In the genomic region with DNA sequence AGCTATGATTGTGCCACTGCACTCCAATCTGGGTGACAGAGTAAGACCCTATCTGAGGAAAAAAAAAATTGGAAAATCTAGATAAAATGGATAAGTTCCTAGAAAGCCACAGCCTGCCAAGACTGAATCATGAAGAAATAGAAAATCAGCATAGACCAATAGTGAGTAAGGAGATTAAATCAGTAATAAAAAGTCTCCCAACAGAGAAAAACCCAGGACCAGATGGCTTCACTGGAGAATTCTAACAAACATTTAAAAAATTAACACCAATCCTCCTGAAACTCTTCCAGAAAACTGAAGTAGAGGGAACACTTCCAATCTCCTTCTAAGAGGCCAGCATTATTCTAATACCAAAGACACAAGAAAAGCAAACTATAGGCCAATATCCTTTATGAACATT, we compare ENCODE assay signal across 31 cellular contexts. TPM values are rescaled to one million over a fixed set of nuclear protein-coding genes. Genes with fewer than 3 reads are reported as not detected.
"Had no signal": no experiment of that assay in that cellular context is flagged by ENCODE, and none has a peak within 500 bp of the region (broad histone marks: within the 10 kb centered on the region; RNA-seq: fewer than 3 reads in every experiment).

No MANE protein-coding gene starts in this region.

- H3K27me3 Mint-ChIP-seq: activated CD4-positive, alpha-beta memory T cell treated with anti-CD3 and anti-CD28 coated beads for 36 hours; activated CD4-positive, alpha-beta T cell treated with anti-CD3 and anti-CD28 coated beads for 36 hours; activated CD4-positive, alpha-beta T cell treated with anti-CD3 and anti-CD28 coated beads, Interleukin-2, amount 10 ng/mL, durations not matched to agents 24 days and 14 days; activated CD8-positive, alpha-beta memory T cell treated with anti-CD3 and anti-CD28 coated beads, Interleukin-2, amount 10 ng/mL, durations not matched to agents 7 days and 5 days; central memory CD8-positive, alpha-beta T cell; effector memory CD8-positive, alpha-beta T cell had no signal

- H3K4me1 Mint-ChIP-seq: activated CD4-positive, alpha-beta T cell treated with anti-CD3 and anti-CD28 coated beads for 36 hours; activated naive CD4-positive, alpha-beta T cell treated with anti-CD3 and anti-CD28 coated beads, Interleukin-2, amount 10 ng/mL, durations not matched to agents 7 days and 5 days; activated naive CD8-positive, alpha-beta T cell treated with anti-CD3 and anti-CD28 coated beads, Interleukin-2, amount 10 ng/mL, durations not matched to agents 7 days and 5 days; central memory CD8-positive, alpha-beta T cell had no signal

- H3K27ac Mint-ChIP-seq: activated CD4-positive, alpha-beta memory T cell treated with anti-CD3 and anti-CD28 coated beads for 36 hours; activated CD4-positive, alpha-beta T cell treated with anti-CD3 and anti-CD28 coated beads for 36 hours; activated CD4-positive, alpha-beta T cell treated with anti-CD3 and anti-CD28 coated beads, Interleukin-2, amount 10 ng/mL, durations not matched to agents 24 days and 14 days; activated CD8-positive, alpha-beta memory T cell treated with anti-CD3 and anti-CD28 coated beads, Interleukin-2, amount 10 ng/mL, durations not matched to agents 7 days and 5 days; activated CD8-positive, alpha-beta T cell treated with anti-CD3 and anti-CD28 coated beads, Interleukin-2, amount 10 ng/mL, durations not matched to agents 7 days and 5 days; activated naive CD4-positive, alpha-beta T cell treated with anti-CD3 and anti-CD28 coated beads, Interleukin-2, amount 10 ng/mL, durations not matched to agents 7 days and 5 days; activated naive CD4-positive, alpha-beta T cell treated with anti-CD3 and anti-CD28 coated beads, Interleukin-2, amount 50 U/mL, for 72 hours; activated naive CD8-positive, alpha-beta T cell treated with anti-CD3 and anti-CD28 coated beads, Interleukin-2, amount 10 ng/mL, durations not matched to agents 7 days and 5 days; activated T-helper 1 cell treated with anti-CD3 and anti-CD28 coated beads, Interleukin-12 subunit alpha, Interleukin-12 subunit beta, Interleukin-2, Interleukin-4 antibody, amounts not matched to agents 30 ng/mL and 10 ng/mL and 1 ng/mL, durations not matched to agents 14 hours and 24 hours and 36 hours; effector memory CD8-positive, alpha-beta T cell had no signal

- DNase-seq: activated CD4-positive, alpha-beta memory T cell treated with anti-CD3 and anti-CD28 coated beads for 36 hours; activated CD4-positive, alpha-beta T cell treated with anti-CD3 and anti-CD28 coated beads for 36 hours; activated CD4-positive, alpha-beta T cell treated with anti-CD3 and anti-CD28 coated beads, Interleukin-2, amount 10 ng/mL, durations not matched to agents 24 days and 14 days; activated CD4-positive, CD25-positive, alpha-beta regulatory T cell; activated CD4-positive, CD25-positive, alpha-beta regulatory T cell treated with anti-CD3 and anti-CD28 coated beads, Interleukin-2, amount 50 U/mL, for 72 hours; activated CD8-positive, alpha-beta memory T cell treated with anti-CD3 and anti-CD28 coated beads, Interleukin-2, amount 10 ng/mL, durations not matched to agents 7 days and 5 days; activated CD8-positive, alpha-beta memory T cell treated with anti-CD3 and anti-CD28 coated beads, Interleukin-2, amount 50 U/mL, for 4 hours; activated CD8-positive, alpha-beta T cell treated with anti-CD3 and anti-CD28 coated beads, Interleukin-2, amount 10 ng/mL, durations not matched to agents 7 days and 5 days; activated gamma-delta T cell; activated naive CD4-positive, alpha-beta T cell; activated naive CD4-positive, alpha-beta T cell treated with anti-CD3 and anti-CD28 coated beads, Interleukin-2, amount 10 ng/mL, durations not matched to agents 7 days and 5 days; activated naive CD8-positive, alpha-beta T cell treated with anti-CD3 and anti-CD28 coated beads, Interleukin-2, amount 10 ng/mL, durations not matched to agents 7 days and 5 days; activated T-cell treated with anti-CD3 and anti-CD28 coated beads, Interleukin-2, amount 50 U/mL, for 1 hour; activated T-cell treated with anti-CD3 and anti-CD28 coated beads, Interleukin-2, amount 50 U/mL, for 48 hours; brain microvascular endothelial cell; cortex of kidney; dermis blood vessel endothelial cell; effector CD4-positive, alpha-beta T cell; effector memory CD8-positive, alpha-beta T cell; esophagus squamous epithelium; foreskin keratinocyte; gastrocnemius medialis; glutamatergic neuron; heart left ventricle; T-helper 2 cell had no signal

- H3K27me3 ChIP-seq: ascending aorta, brain microvascular endothelial cell, esophagus squamous epithelium, foreskin keratinocyte, gastrocnemius medialis, heart left ventricle had no signal

- H3K9me3 ChIP-seq: ascending aorta, esophagus squamous epithelium, gastrocnemius medialis, heart left ventricle had no signal

- H3K36me3 Mint-ChIP-seq: activated CD4-positive, alpha-beta memory T cell treated with anti-CD3 and anti-CD28 coated beads for 36 hours; activated CD8-positive, alpha-beta memory T cell treated with anti-CD3 and anti-CD28 coated beads, Interleukin-2, amount 10 ng/mL, durations not matched to agents 7 days and 5 days; activated naive CD4-positive, alpha-beta T cell treated with anti-CD3 and anti-CD28 coated beads, Interleukin-2, amount 10 ng/mL, durations not matched to agents 7 days and 5 days; activated naive CD4-positive, alpha-beta T cell treated with anti-CD3 and anti-CD28 coated beads, Interleukin-2, amount 50 U/mL, for 72 hours; activated naive CD8-positive, alpha-beta T cell treated with anti-CD3 and anti-CD28 coated beads, Interleukin-2, amount 10 ng/mL, durations not matched to agents 7 days and 5 days had no signal

- H3K4me3 Mint-ChIP-seq: activated CD4-positive, alpha-beta memory T cell treated with anti-CD3 and anti-CD28 coated beads for 36 hours; activated CD4-positive, alpha-beta T cell treated with anti-CD3 and anti-CD28 coated beads for 36 hours; activated CD4-positive, alpha-beta T cell treated with anti-CD3 and anti-CD28 coated beads, Interleukin-2, amount 10 ng/mL, durations not matched to agents 24 days and 14 days; activated CD8-positive, alpha-beta memory T cell treated with anti-CD3 and anti-CD28 coated beads, Interleukin-2, amount 10 ng/mL, durations not matched to agents 7 days and 5 days; activated CD8-positive, alpha-beta T cell treated with anti-CD3 and anti-CD28 coated beads, Interleukin-2, amount 10 ng/mL, durations not matched to agents 7 days and 5 days; activated naive CD4-positive, alpha-beta T cell treated with anti-CD3 and anti-CD28 coated beads, Interleukin-2, amount 10 ng/mL, durations not matched to agents 7 days and 5 days; activated naive CD8-positive, alpha-beta T cell treated with anti-CD3 and anti-CD28 coated beads, Interleukin-2, amount 10 ng/mL, durations not matched to agents 7 days and 5 days; activated T-helper 1 cell treated with anti-CD3 and anti-CD28 coated beads, Interleukin-12 subunit alpha, Interleukin-12 subunit beta, Interleukin-2, Interleukin-4 antibody, amounts not matched to agents 30 ng/mL and 10 ng/mL and 1 ng/mL, durations not matched to agents 14 hours and 24 hours and 36 hours; central memory CD8-positive, alpha-beta T cell; effector memory CD8-positive, alpha-beta T cell had no signal

- H3K4me3 ChIP-seq: ascending aorta, esophagus squamous epithelium, gastrocnemius medialis, heart left ventricle had no signal

- H3K27ac ChIP-seq: ascending aorta, brain microvascular endothelial cell, epithelial cell of prostate, esophagus squamous epithelium, foreskin keratinocyte, gastrocnemius medialis, heart left ventricle had no signal

- H3K36me3 ChIP-seq: ascending aorta, brain microvascular endothelial cell, esophagus squamous epithelium, gastrocnemius medialis, heart left ventricle had no signal

- H3K9me3 Mint-ChIP-seq: activated CD4-positive, alpha-beta memory T cell treated with anti-CD3 and anti-CD28 coated beads for 36 hours; activated CD4-positive, alpha-beta T cell treated with anti-CD3 and anti-CD28 coated beads, Interleukin-2, amount 10 ng/mL, durations not matched to agents 24 days and 14 days; activated naive CD4-positive, alpha-beta T cell treated with anti-CD3 and anti-CD28 coated beads, Interleukin-2, amount 10 ng/mL, durations not matched to agents 7 days and 5 days; activated naive CD4-positive, alpha-beta T cell treated with anti-CD3 and anti-CD28 coated beads, Interleukin-2, amount 50 U/mL, for 72 hours; activated naive CD8-positive, alpha-beta T cell treated with anti-CD3 and anti-CD28 coated beads, Interleukin-2, amount 10 ng/mL, durations not matched to agents 7 days and 5 days; activated T-helper 1 cell treated with anti-CD3 and anti-CD28 coated beads, Interleukin-12 subunit alpha, Interleukin-12 subunit beta, Interleukin-2, Interleukin-4 antibody, amounts not matched to agents 30 ng/mL and 10 ng/mL and 1 ng/mL, durations not matched to agents 14 hours and 24 hours and 36 hours; central memory CD8-positive, alpha-beta T cell; effector memory CD8-positive, alpha-beta T cell had no signal

- H3K4me1 ChIP-seq: ascending aorta, foreskin keratinocyte, gastrocnemius medialis, heart left ventricle had no signal

RNA-seq across cellular contexts. Expression of a gene that starts 46.8 kb away (rescaled TPM):
- total RNA-seq: activated CD4-positive, alpha-beta memory T cell treated with anti-CD3 and anti-CD28 coated beads for 36 hours; activated CD4-positive, alpha-beta T cell treated with anti-CD3 and anti-CD28 coated beads for 36 hours; activated CD4-positive, alpha-beta T cell treated with anti-CD3 and anti-CD28 coated beads, Interleukin-2, amount 10 ng/mL, durations not matched to agents 24 days and 14 days; activated CD8-positive, alpha-beta memory T cell treated with anti-CD3 and anti-CD28 coated beads, Interleukin-2, amount 10 ng/mL, durations not matched to agents 7 days and 5 days; activated CD8-positive, alpha-beta T cell treated with anti-CD3 and anti-CD28 coated beads, Interleukin-2, amount 10 ng/mL, durations not matched to agents 7 days and 5 days; activated naive CD4-positive, alpha-beta T cell treated with anti-CD3 and anti-CD28 coated beads, Interleukin-2, amount 50 U/mL, for 72 hours; activated naive CD8-positive, alpha-beta T cell treated with anti-CD3 and anti-CD28 coated beads, Interleukin-2, amount 10 ng/mL, durations not matched to agents 7 days and 5 days; activated T-helper 1 cell treated with anti-CD3 and anti-CD28 coated beads, Interleukin-12 subunit alpha, Interleukin-12 subunit beta, Interleukin-2, Interleukin-4 antibody, amounts not matched to agents 30 ng/mL and 10 ng/mL and 1 ng/mL, durations not matched to agents 14 hours and 24 hours and 36 hours; foreskin keratinocyte; T-helper 1 cell treated with Interleukin-12 subunit alpha and Interleukin-12 subunit beta and Interleukin-4 antibody, amounts not matched to agents 30 ng/mL and 1 ng/mL, for 36 hours had no signal
- polyA plus RNA-seq: foreskin keratinocyte had no signal
